Comparison of ENCODE assay signal across 12 cellular contexts in genomic region chr3:45001738-45002137, GRCh38. TPM values are rescaled to one million over a fixed set of nuclear protein-coding genes. Genes with fewer than 3 reads are reported as not detected.
"Had no signal": no experiment of that assay in that cellular context is flagged by ENCODE, and none has a peak within 500 bp of the region (broad histone marks: within the 10 kb centered on the region; RNA-seq: fewer than 3 reads in every experiment).

No MANE protein-coding gene starts in this region.

- H3K27ac ChIP-seq: testis had no signal

- H3K27me3 Mint-ChIP-seq: stimulated activated naive CD8-positive, alpha-beta T cell treated with anti-CD3 and anti-CD28 coated beads, Interleukin-15, Interleukin-2, amounts not matched to agents 100 ng/mL and 50 ng/mL, for 24 hours had no signal

- H3K4me3 Mint-ChIP-seq: activated T-helper 1 cell treated with anti-CD3 and anti-CD28 coated beads, Interleukin-12 subunit alpha, Interleukin-12 subunit beta, Interleukin-2, Interleukin-4 antibody, amounts not matched to agents 30 ng/mL and 10 ng/mL and 1 ng/mL, durations not matched to agents 14 hours and 24 hours and 36 hours; nephron; stimulated activated naive CD8-positive, alpha-beta T cell treated with anti-CD3 and anti-CD28 coated beads, Interleukin-15, Interleukin-2, amounts not matched to agents 100 ng/mL and 50 ng/mL, for 24 hours had no signal

- H3K27me3 ChIP-seq: testis had no signal

- H3K27ac Mint-ChIP-seq: activated T-helper 1 cell treated with anti-CD3 and anti-CD28 coated beads, Interleukin-12 subunit alpha, Interleukin-12 subunit beta, Interleukin-2, Interleukin-4 antibody, amounts not matched to agents 30 ng/mL and 10 ng/mL and 1 ng/mL, durations not matched to agents 14 hours and 24 hours and 36 hours; nephron; stimulated activated naive CD8-positive, alpha-beta T cell treated with anti-CD3 and anti-CD28 coated beads, Interleukin-15, Interleukin-2, amounts not matched to agents 100 ng/mL and 50 ng/mL, for 24 hours had no signal

- H3K9me3 ChIP-seq: testis had no signal

- DNase-seq: activated CD4-positive, alpha-beta T cell treated with anti-CD3 and anti-CD28 coated beads for 4 hours; activated naive CD4-positive, alpha-beta T cell; caudate nucleus; cortex of kidney; effector CD8-positive, alpha-beta T cell; glutamatergic neuron; stimulated activated CD4-positive, alpha-beta T cell treated with anti-CD3 and anti-CD28 coated beads, Interleukin-2, amount 100 ng/mL, for 48 hours; T-helper 1 cell; testis had no signal

- H3K4me3 ChIP-seq: testis had no signal

RNA-seq across cellular contexts. Expression of gene CLEC3B, which starts 24.4 kb away (rescaled TPM):
- total RNA-seq: activated T-helper 1 cell treated with anti-CD3 and anti-CD28 coated beads, Interleukin-12 subunit alpha, Interleukin-12 subunit beta, Interleukin-2, Interleukin-4 antibody, amounts not matched to agents 30 ng/mL and 10 ng/mL and 1 ng/mL, durations not matched to agents 14 hours and 24 hours and 36 hours had no signal
